16 cellular contexts compared by ENCODE assay signal in genomic region chr1:113984710-113985109, GRCh38. TPM values are rescaled to one million over a fixed set of nuclear protein-coding genes. Genes with fewer than 3 reads are reported as not detected.
A peak's percentile ranks its signal among the peaks of the same experiment; 100 is the strongest.
DNase-seq lines count a peak whose midpoint lies in the region; ATAC-seq and TF ChIP-seq lines count a peak whose summit lies in the region.
"Had no signal": no experiment of that assay in that cellular context is flagged by ENCODE, and none has a peak within 500 bp of the region (broad histone marks: within the 10 kb centered on the region; RNA-seq: fewer than 3 reads in every experiment).

No MANE protein-coding gene starts in this region.

- no peak overlapping the region for H3K27ac ChIP-seq in IMR-90 (ENCODE audit: insufficient read depth, low read length)
- H3K27ac ChIP-seq in mesenchymal stem cell (ENCODE audit: low read length, poor library complexity, severe bottlenecking), result peak overlapping the region; percentile 12

- H4K8ac ChIP-seq in IMR-90 (ENCODE audit: low read depth in 2 of 2, low read length in 2 of 2), result no peak overlapping the region
- peak overlapping the region; percentile 41 for H4K8ac ChIP-seq in mesenchymal stem cell (ENCODE audit: low read length)

- no peak overlapping the region for H3K23ac ChIP-seq in IMR-90 (ENCODE audit: low read depth, low read length)
- no peak overlapping the region for H3K23ac ChIP-seq in mesenchymal stem cell (ENCODE audit: low read length in 2 of 2)

- H3K4me2 ChIP-seq in IMR-90 (ENCODE audit: low read depth, low read length) (no peak overlapping the region), mesenchymal stem cell (ENCODE audit: low read length, poor library complexity, severe bottlenecking) (no peak overlapping the region), skeletal muscle satellite cell (ENCODE audit: low read length) (peak overlapping the region; percentile 91)

- H3K4me3 Mint-ChIP-seq in natural killer cell, result no peak overlapping the region
- H3K4me3 Mint-ChIP-seq: endodermal cell; T-helper 1 cell treated with Interleukin-12 subunit alpha and Interleukin-12 subunit beta and Interleukin-4 antibody, amounts not matched to agents 30 μg/mL and 1 μg/mL, for 36 hours had no signal

- no peak overlapping the region for H2BK120ac ChIP-seq in IMR-90 (ENCODE audit: low read depth, low read length)
- no peak overlapping the region for H2BK120ac ChIP-seq in mesenchymal stem cell (ENCODE audit: low read depth, low read length)

- H3K79me1 ChIP-seq in IMR-90 (ENCODE audit: low read depth in 1 of 2, low read length in 2 of 2), result peaks cover 0 to 22% of the 10 kb centered on the region in 2 experiments; a peak in 2 of 4 replicates
- H3K79me1 ChIP-seq in mesenchymal stem cell (replicated peaks; ENCODE audit: low read length, poor library complexity, severe bottlenecking), result peaks cover 7% of the 10 kb centered on the region

- peak overlapping the region; percentile 48; the same call in 1 of the 2 replicates for H2AK5ac ChIP-seq in IMR-90 (ENCODE audit: low read depth, low read length)
- peak overlapping the region; percentile 63 for H2AK5ac ChIP-seq in mesenchymal stem cell (ENCODE audit: low read length, severe bottlenecking)

- H3K4me1 ChIP-seq in IMR-90 (ENCODE audit: control insufficient read depth, insufficient read depth, low read length) (peaks cover 19% of the 10 kb centered on the region), mesenchymal stem cell (ENCODE audit: control insufficient read depth, insufficient read depth, low read depth, low read length) (peaks cover 43% of the 10 kb centered on the region), skeletal muscle satellite cell (ENCODE audit: control insufficient read depth, insufficient read depth, low read length) (peaks cover 55% of the 10 kb centered on the region)

- CTCF ChIA-PET in IMR-90 (lab: Yijun Ruan, JAX), result no interaction called here

- peaks cover 2% of the 10 kb centered on the region; the same call in 1 of the 2 replicates for H3K36me3 ChIP-seq in IMR-90 (ENCODE audit: control insufficient read depth, insufficient read depth, low read length)
- peaks cover 8 to 9% of the 10 kb centered on the region in 2 experiments for H3K36me3 ChIP-seq in mesenchymal stem cell (ENCODE audit: control insufficient read depth in 1 of 2, insufficient read depth in 2 of 2, low read depth in 1 of 2, low read length in 2 of 2)
- peaks cover 5% of the 10 kb centered on the region for H3K36me3 ChIP-seq in skeletal muscle satellite cell (ENCODE audit: insufficient read depth, low read length)
- H3K36me3 ChIP-seq: adrenal gland had no signal

- H3K27me3 ChIP-seq in IMR-90 (ENCODE audit: control insufficient read depth, insufficient read depth, low read length) (no peaks in the 10 kb centered on the region), mesenchymal stem cell (ENCODE audit: control insufficient read depth in 1 of 2, insufficient read depth in 1 of 2, low read length in 2 of 2) (no peaks in the 10 kb centered on the region), skeletal muscle satellite cell (ENCODE audit: control insufficient read depth, insufficient read depth, low read length) (no peaks in the 10 kb centered on the region)
- H3K27me3 ChIP-seq: adrenal gland had no signal

- H3K4me3 ChIP-seq in IMR-90 (ENCODE audit: insufficient read depth, low read depth, low read length) (no peak overlapping the region), mesenchymal stem cell (ENCODE audit: insufficient read depth in 1 of 2, low read depth in 1 of 2, low read length in 2 of 2) (no peak overlapping the region), skeletal muscle satellite cell (ENCODE audit: low read length) (peak overlapping the region; percentile 35)
- H3K4me3 ChIP-seq: adrenal gland had no signal

- TF ChIP-seq POLR2A in IMR-90 (IDR thresholded peaks at IDR 0.05; ENCODE audit: low read depth, low read length), result no peak

- no peaks in the 10 kb centered on the region for H3K36me3 Mint-ChIP-seq in natural killer cell

- no peak overlapping the region for H2BK5ac ChIP-seq in IMR-90 (ENCODE audit: low read depth, low read length, poor library complexity, severe bottlenecking)
- no peak overlapping the region for H2BK5ac ChIP-seq in mesenchymal stem cell (ENCODE audit: low read depth, low read length, poor library complexity, severe bottlenecking)

- H4K91ac ChIP-seq in IMR-90 (ENCODE audit: insufficient read depth, low read depth, low read length) (no peak overlapping the region), mesenchymal stem cell (ENCODE audit: low read length) (peak overlapping the region; percentile 3)

- H2BK20ac ChIP-seq in IMR-90 (ENCODE audit: low read depth, low read length), result no peak overlapping the region; the same call in 1 of the 2 replicates

- TF ChIP-seq CTCF in IMR-90 (conservative IDR thresholded peaks at IDR 0.05; ENCODE audit: low read depth, low read length) (no peak), natural killer cell (IDR thresholded peaks at IDR 0.05) (no peak)

- POLR2A ChIA-PET in IMR-90 (lab: Charles Lee; ENCODE audit: unreplicated experiment), result interaction anchor here (0.6 kb wide), 1 partner anchor 22 kb away, joined by 3 read pairs; no protein-coding TSS in a partner anchor

- dilution Hi-C loops in IMR-90 (cut with HindIII; ENCODE audit: low sequenced_read_pairs, unreplicated experiment), result no loop called here

- H3K4ac ChIP-seq in IMR-90 (ENCODE audit: low read depth, low read length) (no peak overlapping the region), mesenchymal stem cell (ENCODE audit: low read depth in 1 of 2, low read length in 2 of 2) (peak overlapping the region in 1 of 2 experiments; percentile 67)

- H4K20me1 ChIP-seq in IMR-90 (ENCODE audit: insufficient read depth, low read length), result no peaks in the 10 kb centered on the region

- no peak overlapping the region for H3K56ac ChIP-seq in IMR-90 (ENCODE audit: extremely low read depth, insufficient read depth, low read length)

- H3K27me3 Mint-ChIP-seq in natural killer cell (ENCODE audit: low read depth in 2 of 2), result no peaks in the 10 kb centered on the region

- ATAC-seq in IMR-90 (ENCODE audit: low read depth) (no peak), natural killer cell (no peak), HG03354 (IDR thresholded peaks at IDR 0.05; ENCODE audit: poor library complexity, severe bottlenecking, unreplicated experiment) (no peak)

- no TSS peak for BruUV-seq in IMR-90 (replicated peaks; lab: Mats Ljungman, UMichigan)

- H2BK15ac ChIP-seq in IMR-90 (ENCODE audit: low read depth, low read length) (no peak overlapping the region), mesenchymal stem cell (ENCODE audit: low read depth, poor library complexity, severe bottlenecking) (no peak overlapping the region)

- in situ Hi-C loops in IMR-90 (cut with MboI; ENCODE audit: low sequenced_read_pairs), result loop anchor here (5.0 kb wide), 1 partner anchor 298 kb away; no protein-coding TSS in a partner anchor

- H3K18ac ChIP-seq in IMR-90 (ENCODE audit: low read depth, low read length) (no peak overlapping the region), mesenchymal stem cell (ENCODE audit: low read depth in 1 of 2, low read length in 2 of 2) (no peak overlapping the region)

- DNase-seq in IMR-90, result peak; percentile 4
- peak; percentile 62 for DNase-seq in SHP77 treated with DMSO at 0.1 percent for 48 hours (lab: John Stamatoyannopoulos, UW)
- DNase-seq in mesenchymal stem cell, result no peak
- no peak for DNase-seq in GM03348 (ENCODE audit: low spot score)
- no peak for DNase-seq in mucosa of gallbladder (ENCODE audit: low spot score)
- no peak for DNase-seq in natural killer cell
- DNase-seq: activated CD4-positive, CD25-positive, alpha-beta regulatory T cell; central memory CD4-positive, alpha-beta T cell; endodermal cell; HCEC 1CT; left cardiac atrium; substantia nigra had no signal

- H3K9me3 ChIP-seq in IMR-90 (ENCODE audit: control insufficient read depth, insufficient read depth, low read length) (no peaks in the 10 kb centered on the region), mesenchymal stem cell (ENCODE audit: control insufficient read depth, low read length) (no peaks in the 10 kb centered on the region), skeletal muscle satellite cell (replicated peaks; ENCODE audit: low read length) (no peaks in the 10 kb centered on the region)
- H3K9me3 ChIP-seq: adrenal gland had no signal

- H2BK12ac ChIP-seq in mesenchymal stem cell (ENCODE audit: low read length in 2 of 2), result peak overlapping the region; percentile 16 to 59

- H3K9me3 Mint-ChIP-seq in natural killer cell, result no peaks in the 10 kb centered on the region
- H3K9me3 Mint-ChIP-seq: T-helper 1 cell treated with Interleukin-12 subunit alpha and Interleukin-12 subunit beta and Interleukin-4 antibody, amounts not matched to agents 30 μg/mL and 1 μg/mL, for 36 hours had no signal

- H3K14ac ChIP-seq in IMR-90 (replicated peaks; ENCODE audit: low read depth, low read length) (no peak overlapping the region), mesenchymal stem cell (ENCODE audit: low read length in 2 of 2) (peak overlapping the region in 1 of 2 experiments; percentile 18)

- no peak overlapping the region for H2AFZ ChIP-seq in IMR-90 (replicated peaks; ENCODE audit: low read length, poor library complexity)
- H2AFZ ChIP-seq in mesenchymal stem cell (ENCODE audit: low read depth, low read length), result no peak overlapping the region

- no peak overlapping the region for H4K5ac ChIP-seq in IMR-90 (ENCODE audit: low read depth, low read length)

- H3K9ac ChIP-seq in IMR-90 (ENCODE audit: low read depth, low read length) (no peak overlapping the region), mesenchymal stem cell (ENCODE audit: low read length) (no peak overlapping the region), skeletal muscle satellite cell (ENCODE audit: low read depth, low read length) (peak overlapping the region; percentile 74)

- intact Hi-C loops in IMR-90 (cut with micrococcal nuclease), result no loop called here
- intact Hi-C loops in natural killer cell (cut with micrococcal nuclease), result no loop called here

- no CpG with 5 or more reads among the region's 4 CpGs for WGBS in IMR-90 (ENCODE audit: extremely low coverage in 2 of 2, insufficient read length in 1 of 2), 2 experiments
- WGBS in mesenchymal stem cell, result 83% methylated on average over 4 of the region's 4 CpGs

- TF ChIP-seq RAD21 in IMR-90 (IDR thresholded peaks at IDR 0.05; ENCODE audit: low read length), result no peak

- H2AK9ac ChIP-seq in IMR-90 (replicated peaks; ENCODE audit: low read depth, low read length, poor library complexity), result no peak overlapping the region

- H3K9me1 ChIP-seq in IMR-90 (ENCODE audit: insufficient read depth, low read length), result peaks cover 12% of the 10 kb centered on the region

- H3K27ac Mint-ChIP-seq in natural killer cell, result no peak overlapping the region
- H3K27ac Mint-ChIP-seq: endodermal cell; T-helper 1 cell treated with Interleukin-12 subunit alpha and Interleukin-12 subunit beta and Interleukin-4 antibody, amounts not matched to agents 30 μg/mL and 1 μg/mL, for 36 hours had no signal

- H3K4me1 Mint-ChIP-seq in natural killer cell, result peaks cover 5 to 22% of the 10 kb centered on the region in 2 donors

RNA-seq across cellular contexts. Expression of gene OLFML3, which starts 5.4 kb away (rescaled TPM):
- total RNA-seq in IMR-90 (2012; rRNA removed) (37.8 and 40.9 TPM in 2 replicates), mucosa of gallbladder (74.8 TPM), natural killer cell (under 1 TPM in 1 of 3 donors, not detected in 2; 0.16 TPM)
- polyA plus RNA-seq in IMR-90 (2012; rRNA removed), result 66.6 and 71.3 TPM in 2 replicates
- 58.3 and 69.7 TPM in 2 replicates for polyA plus RNA-seq in IMR-90 (2012; cell fraction: cytosol; rRNA removed)
- polyA plus RNA-seq in IMR-90 (2012; cell fraction: nucleus; rRNA removed; ENCODE audit: low replicate concordance), result 25.9 and 31.7 TPM in 2 replicates
- polyA plus RNA-seq in mesenchymal stem cell (2013, experiment 1 of 2), result 118 TPM
- polyA plus RNA-seq in mesenchymal stem cell (2013, experiment 2 of 2), result 119 TPM
- 20.5 and 29.7 TPM in 2 replicates for total RNA-seq in skeletal muscle satellite cell (2012; rRNA removed)

RNA-seq across cellular contexts. Expression of gene HIPK1, which starts 55.6 kb away (rescaled TPM):
- total RNA-seq in IMR-90 (2012; rRNA removed), result 25.3 and 33.9 TPM in 2 replicates
- polyA plus RNA-seq in IMR-90 (2012; rRNA removed), result 15.1 and 15.3 TPM in 2 replicates
- 3.0 and 9.2 TPM in 2 replicates for polyA plus RNA-seq in IMR-90 (2012; cell fraction: cytosol; rRNA removed)
- polyA plus RNA-seq in IMR-90 (2012; cell fraction: nucleus; rRNA removed; ENCODE audit: low replicate concordance), result 17.7 and 21.3 TPM in 2 replicates
- polyA plus RNA-seq in mesenchymal stem cell (2013, experiment 1 of 2), result 21.0 TPM
- polyA plus RNA-seq in mesenchymal stem cell (2013, experiment 2 of 2), result 20.0 TPM
- total RNA-seq in skeletal muscle satellite cell (2012; rRNA removed), result 10.4 and 16.6 TPM in 2 replicates
- 72.3 TPM for total RNA-seq in mucosa of gallbladder
- 100 to 1,000 TPM; 238 to 283 (median 261) TPM for total RNA-seq in natural killer cell

Comparison
In these comparisons a context has a peak if more than half of its experiments do, and no peak if none do; other contexts are left out.
1. DNase-seq: peak in IMR-90 (single experiment) and SHP77 treated with DMSO at 0.1 percent for 48 hours (single experiment); none in mesenchymal stem cell (single experiment), GM03348 (single experiment), mucosa of gallbladder (single experiment) and natural killer cell (single experiment).
2. RNA of gene OLFML3, which starts 5.4 kb away (total RNA-seq): 74.8 TPM in mucosa of gallbladder (single experiment) and 37.8 to 40.9 TPM in IMR-90; 0.16 TPM in natural killer cell; every median in the first group is over 10 times any median in the second.